Comparison of ENCODE assay signal across 26 cellular contexts in genomic region chr1:75719810-75720209, GRCh38.
"Had no signal": no experiment of that assay in that cellular context is flagged by ENCODE, and none has a peak within 500 bp of the region (broad histone marks: within the 10 kb centered on the region; RNA-seq: fewer than 3 reads in every experiment).

No MANE protein-coding gene starts in this region.

- FAIRE-seq: bronchial epithelial cell had no signal

- H3K36me3 ChIP-seq: Peyer's patch, SJCRH30 had no signal

- H3K27ac ChIP-seq: RWPE1, SJCRH30, WERI-Rb-1 had no signal

- H3K4me1 ChIP-seq: SJCRH30 had no signal

- ATAC-seq: activated CD4-positive, CD25-positive, alpha-beta regulatory T cell treated with anti-CD3 and anti-CD28 coated beads, Interleukin-2, amount 50 U/mL, for 24 hours; activated CD8-positive, alpha-beta T cell treated with anti-CD3 and anti-CD28 coated beads, Interleukin-2, amount 10 ng/mL, durations not matched to agents 7 days and 5 days had no signal

- H3K4me2 ChIP-seq: SK-N-SH had no signal

- DNase-seq: activated CD4-positive, alpha-beta T cell treated with anti-CD3 and anti-CD28 coated beads for 4 hours; activated CD4-positive, alpha-beta T cell treated with anti-CD3 and anti-CD28 coated beads, Interleukin-2, amount 50 U/mL, for 4 hours; activated CD8-positive, alpha-beta memory T cell treated with anti-CD3 and anti-CD28 coated beads, Interleukin-2, amount 50 U/mL, for 48 hours; activated CD8-positive, alpha-beta T cell treated with anti-CD3 and anti-CD28 coated beads, Interleukin-2, amount 10 ng/mL, durations not matched to agents 7 days and 5 days; activated effector memory CD4-positive, alpha-beta T cell treated with Interleukin-2 at 50 U/mL for 16 hours; activated naive CD4-positive, alpha-beta T cell; activated T-cell treated with anti-CD3 and anti-CD28 coated beads, Interleukin-2, amount 50 U/mL, for 24 hours; aorta; central memory CD4-positive, alpha-beta T cell; Karpas-422; NCI-H1092; NCI-H1417; NCI-H2029; NCI-H345; NCI-H510A; NCI-H526 treated with DMSO at 0.1 percent for 48 hours; NK-92 treated with Interleukin-12 subunit alpha and Interleukin-12 subunit beta, amount 100 ng/mL, for 24 hours; Peyer's patch; Right ventricle myocardium superior; SJCRH30; SK-N-SH; T-helper 1 cell; WERI-Rb-1 had no signal

- H3K4me3 ChIP-seq: Peyer's patch, SJCRH30 had no signal

- H3K9me3 ChIP-seq: Peyer's patch, SJCRH30, SK-N-SH had no signal

- H3K27me3 ChIP-seq: Peyer's patch, SJCRH30 had no signal

- H3K9ac ChIP-seq: SK-N-SH had no signal
